In the genomic region with DNA sequence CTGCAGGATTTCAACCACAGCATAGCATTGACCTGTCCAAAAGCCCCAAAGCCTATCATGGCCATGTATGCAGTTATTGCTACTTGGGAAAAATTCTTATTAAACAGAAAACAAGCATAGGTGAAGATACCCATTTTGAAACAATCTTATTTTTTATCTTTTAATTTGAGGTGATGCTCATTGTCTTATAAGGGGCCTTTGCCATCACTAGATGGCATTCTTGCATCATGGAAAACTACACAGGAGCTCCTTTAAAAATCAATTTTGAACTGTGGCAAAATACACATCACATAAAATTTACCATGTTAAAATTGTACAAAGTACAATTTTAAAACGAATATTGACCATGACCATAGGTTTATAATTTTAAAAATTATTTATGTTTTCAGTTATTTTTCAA, we compare ENCODE assay signal across 30 cellular contexts. TPM values are rescaled to one million over a fixed set of nuclear protein-coding genes. Genes with fewer than 3 reads are reported as not detected.
"Had no signal": no experiment of that assay in that cellular context is flagged by ENCODE, and none has a peak within 500 bp of the region (broad histone marks: within the 10 kb centered on the region; RNA-seq: fewer than 3 reads in every experiment).

No MANE protein-coding gene starts in this region.

- H3K4me1 Mint-ChIP-seq: nephron; stimulated activated memory B cell treated with anti-CD40 and anti-IgM and Interleukin-4, amounts not matched to agents 10 μg/mL and 1 μg/mL and 100 μg/mL, for 72 hours; stimulated activated naive CD8-positive, alpha-beta T cell treated with anti-CD3 and anti-CD28 coated beads, Interleukin-15, amount 100 ng/mL, for 72 hours had no signal

- H3K27ac ChIP-seq: body of pancreas, heart right ventricle, neutrophil, ovary, psoas muscle, suprapubic skin, tibial nerve had no signal

- H3K4me3 ChIP-seq: body of pancreas, heart right ventricle, lung, ovary, psoas muscle, smooth muscle cell, suprapubic skin, tibial nerve had no signal

- H3K27me3 Mint-ChIP-seq: activated naive CD8-positive, alpha-beta T cell; stimulated activated memory B cell treated with anti-CD40 and anti-IgM and Interleukin-4, amounts not matched to agents 10 μg/mL and 1 μg/mL and 100 μg/mL, for 72 hours; stimulated activated naive CD8-positive, alpha-beta T cell treated with anti-CD3 and anti-CD28 coated beads, Interleukin-15, amount 100 ng/mL, for 72 hours had no signal

- H3K27ac Mint-ChIP-seq: activated naive CD8-positive, alpha-beta T cell; nephron; stimulated activated memory B cell treated with anti-CD40 and anti-IgM and Interleukin-4, amounts not matched to agents 10 μg/mL and 1 μg/mL and 100 μg/mL, for 72 hours; stimulated activated naive CD8-positive, alpha-beta T cell treated with anti-CD3 and anti-CD28 coated beads, Interleukin-15, amount 100 ng/mL, for 72 hours; T-helper 1 cell treated with Interleukin-12 subunit alpha and Interleukin-12 subunit beta and Interleukin-4 antibody, amounts not matched to agents 30 μg/mL and 1 μg/mL, for 36 hours had no signal

- H3K36me3 Mint-ChIP-seq: stimulated activated memory B cell treated with anti-CD40 and anti-IgM and Interleukin-4, amounts not matched to agents 10 μg/mL and 1 μg/mL and 100 μg/mL, for 72 hours had no signal

- DNase-seq: activated CD4-positive, alpha-beta T cell treated with anti-CD3 and anti-CD28 coated beads for 4 hours; activated CD4-positive, alpha-beta T cell treated with anti-CD3 and anti-CD28 coated beads, Interleukin-2, amount 50 U/mL, for 4 hours; activated effector memory CD4-positive, alpha-beta T cell treated with Interleukin-2 at 50 U/mL for 16 hours; activated naive CD4-positive, alpha-beta T cell treated with Interleukin-2 at 50 U/mL for 16 hours; aorta; body of pancreas; cortex of kidney; foreskin fibroblast; heart right ventricle; mesendoderm; ovary; psoas muscle; stimulated activated CD4-positive, alpha-beta T cell treated with anti-CD3 and anti-CD28 coated beads, Interleukin-1b, Interleukin-23, amount 100 ng/mL, for 48 hours; stimulated activated CD4-positive, alpha-beta T cell treated with anti-CD3 and anti-CD28 coated beads, Interleukin-4, amount 100 ng/mL, for 4 hours; stimulated activated CD8-positive, alpha-beta memory T cell treated with anti-CD3 and anti-CD28 coated beads, Interleukin-4, amount 100 ng/mL, for 48 hours; stimulated activated naive CD8-positive, alpha-beta T cell treated with anti-CD3 and anti-CD28 coated beads, Interleukin-15, amount 100 ng/mL, for 72 hours; SW 1271; T1000 had no signal

- H3K36me3 ChIP-seq: heart right ventricle, neutrophil, ovary, suprapubic skin had no signal

- H3K4me1 ChIP-seq: body of pancreas, heart right ventricle, psoas muscle, suprapubic skin, tibial nerve had no signal

- H3K4me2 ChIP-seq: smooth muscle cell had no signal

- H3K27me3 ChIP-seq: body of pancreas, heart right ventricle, neutrophil, ovary, suprapubic skin, tibial nerve had no signal

- H3K9me3 ChIP-seq: body of pancreas, neutrophil, ovary had no signal

- FAIRE-seq: endothelial cell of umbilical vein had no signal

- ATAC-seq: body of pancreas; esophagus mucosa; heart right ventricle; left lobe of liver; psoas muscle; stimulated activated memory B cell treated with anti-CD40 and anti-IgM and Interleukin-4, amounts not matched to agents 10 μg/mL and 1 μg/mL and 100 μg/mL, for 72 hours; stimulated activated naive CD8-positive, alpha-beta T cell treated with anti-CD3 and anti-CD28 coated beads, Interleukin-15, amount 100 ng/mL, for 72 hours had no signal

- H3K4me3 Mint-ChIP-seq: activated naive CD8-positive, alpha-beta T cell; nephron; stimulated activated memory B cell treated with anti-CD40 and anti-IgM and Interleukin-4, amounts not matched to agents 10 μg/mL and 1 μg/mL and 100 μg/mL, for 72 hours; stimulated activated naive CD8-positive, alpha-beta T cell treated with anti-CD3 and anti-CD28 coated beads, Interleukin-15, amount 100 ng/mL, for 72 hours; T-helper 1 cell treated with Interleukin-12 subunit alpha and Interleukin-12 subunit beta and Interleukin-4 antibody, amounts not matched to agents 30 μg/mL and 1 μg/mL, for 36 hours had no signal

RNA-seq across cellular contexts. Expression of a gene that starts 38.9 kb away (rescaled TPM):
- total RNA-seq: endothelial cell of umbilical vein, smooth muscle cell had no signal
- polyA plus RNA-seq: smooth muscle cell had no signal
